In the genomic region with DNA sequence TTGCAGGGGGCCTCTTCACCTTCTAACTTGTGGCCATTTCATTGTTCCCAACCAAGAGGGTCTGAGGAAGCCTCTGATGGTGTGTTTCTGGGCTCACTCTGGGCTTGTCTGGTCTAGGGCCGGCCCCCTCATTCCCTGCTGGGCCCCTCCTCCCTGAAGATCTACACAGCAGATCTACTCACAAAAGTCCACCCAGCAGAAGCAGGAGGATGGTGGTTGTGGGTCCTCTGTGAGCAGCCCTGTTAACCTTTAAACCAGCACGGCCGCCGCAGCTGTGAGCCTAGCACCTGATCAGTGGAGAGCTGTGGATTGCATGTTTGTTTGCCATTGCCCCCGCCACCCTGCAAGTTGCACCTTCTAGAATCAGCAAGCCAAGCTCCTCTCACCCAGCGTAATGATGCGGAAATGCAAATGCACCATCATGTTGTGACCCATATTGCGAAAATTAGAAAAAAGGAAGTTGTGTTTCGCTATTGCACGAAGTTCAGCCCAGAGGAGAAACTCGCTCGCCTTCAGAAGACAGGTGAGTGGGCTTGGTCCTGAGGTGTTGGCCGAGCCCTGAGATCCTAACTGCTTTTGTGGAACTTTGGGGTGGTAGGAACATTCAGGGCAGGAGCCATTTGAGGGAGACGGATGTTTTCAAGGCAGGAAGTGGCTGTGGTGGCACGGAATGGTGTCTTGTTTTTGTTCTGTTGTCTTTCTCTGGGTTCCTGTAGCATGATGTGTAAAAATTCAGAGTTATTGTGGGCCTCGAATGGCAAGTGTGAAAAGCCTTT, we compare ENCODE assay signal across 8 cellular contexts. TPM values are rescaled to one million over a fixed set of nuclear protein-coding genes. Genes with fewer than 3 reads are reported as not detected.
DNase-seq lines count a peak whose midpoint lies in the region; ATAC-seq and TF ChIP-seq lines count a peak whose summit lies in the region.

No MANE protein-coding gene starts in this region.

- 89 to 92% methylated on average over 12 to 16 of the region's 16 CpGs for WGBS in endodermal cell (ENCODE audit: insufficient coverage in 1 of 2, insufficient read length in 1 of 2), 2 experiments
- WGBS in spleen, 5 donors, result 22 to 49% (median 24%) methylated on average over 16 of the region's 16 CpGs

- H3K36me3 Mint-ChIP-seq in activated CD4-positive, alpha-beta T cell treated with anti-CD3 and anti-CD28 coated beads for 36 hours (ENCODE audit: low read depth), result peaks cover 47% of the 10 kb centered on the region
- no peaks in the 10 kb centered on the region for H3K36me3 Mint-ChIP-seq in endodermal cell (ENCODE audit: low read depth)

- TF ChIP-seq POLR2A in spleen (IDR thresholded peaks at IDR 0.05), result peak in 2 of 3 donors; percentile 67 to 73

- peaks cover 10% of the 10 kb centered on the region for H3K9me3 Mint-ChIP-seq in activated CD4-positive, alpha-beta T cell treated with anti-CD3 and anti-CD28 coated beads for 36 hours (ENCODE audit: low read depth)
- H3K9me3 Mint-ChIP-seq in endodermal cell, result peaks cover 8% of the 10 kb centered on the region

- H3K4me3 ChIP-seq in endodermal cell (ENCODE audit: low read length) (no peak overlapping the region), spleen (peak overlapping the region; percentile 50 to 83 (median 63))

- peak overlapping the region; percentile 99 for H3K27ac Mint-ChIP-seq in activated CD4-positive, alpha-beta T cell treated with anti-CD3 and anti-CD28 coated beads for 36 hours
- H3K27ac Mint-ChIP-seq in endodermal cell, result peak overlapping the region; percentile 56

- TF ChIP-seq CTCF in endodermal cell (conservative IDR thresholded peaks at IDR 0.05) (no peak), spleen (IDR thresholded peaks at IDR 0.05 in 8 of 11, conservative IDR thresholded peaks at IDR 0.05 in 3 of 11) (no peak)

- intact Hi-C loops in activated CD4-positive, alpha-beta T cell treated with anti-CD3 and anti-CD28 coated beads for 36 hours (cut with DNase I, micrococcal nuclease), result loop anchor here (2.0 to 10.0 kb wide), 7 partner anchors 19 to 1211 kb away; partner anchors contain the start of genes FAM120A (in 1 of the 2), FAM120AOS (in 1 of the 2) and SUSD3 (in 1 of the 2)
- intact Hi-C loops in spleen (cut with DNase I; ENCODE audit: low total_unique reads), result no loop called here

- H3K9ac ChIP-seq in endodermal cell (ENCODE audit: extremely low read depth, low read length, poor library complexity, severe bottlenecking), result no peak overlapping the region

- POLR2A ChIA-PET in activated CD4-positive, alpha-beta T cell treated with anti-CD3 and anti-CD28 coated beads for 36 hours (lab: Charles Lee), result interaction anchor here (1.1 to 2.3 kb wide), 3 partner anchors 10 to 100 kb away, joined by 4 to 5 read pairs (median 5); no protein-coding TSS in a partner anchor

- no peaks in the 10 kb centered on the region for H3K4me1 ChIP-seq in endodermal cell (ENCODE audit: control insufficient read depth, insufficient read depth, low read length)
- H3K4me1 ChIP-seq in spleen, result peaks cover 13 to 78% (median 56%) of the 10 kb centered on the region in 6 donors

- no peaks in the 10 kb centered on the region for H3K27me3 Mint-ChIP-seq in activated CD4-positive, alpha-beta T cell treated with anti-CD3 and anti-CD28 coated beads for 36 hours
- no peaks in the 10 kb centered on the region for H3K27me3 Mint-ChIP-seq in endodermal cell (ENCODE audit: insufficient read depth)

- CTCF ChIA-PET in activated CD4-positive, alpha-beta T cell treated with anti-CD3 and anti-CD28 coated beads for 36 hours (lab: Charles Lee), result interaction anchor here (0.9 to 1.9 kb wide), 8 partner anchors 9 to 145 kb away, joined by 3 to 12 read pairs (median 4); partner anchors contain the start of gene FGD3

- H3K4me1 Mint-ChIP-seq in activated CD4-positive, alpha-beta T cell treated with anti-CD3 and anti-CD28 coated beads for 36 hours, result peaks cover 56% of the 10 kb centered on the region
- peaks cover 10% of the 10 kb centered on the region for H3K4me1 Mint-ChIP-seq in endodermal cell

- peak; percentile 42 for DNase-seq in stimulated activated CD4-positive, alpha-beta T cell treated with anti-CD3 and anti-CD28 coated beads, Interleukin-12 subunit alpha, Interleukin-12 subunit beta, amount 100 ng/mL, for 4 hours
- DNase-seq in stimulated activated CD4-positive, alpha-beta T cell treated with anti-CD3 and anti-CD28 coated beads, Interleukin-2, amount 100 ng/mL, for 48 hours, result no peak
- peak; percentile 83 for DNase-seq in activated CD4-positive, alpha-beta T cell treated with anti-CD3 and anti-CD28 coated beads for 36 hours
- DNase-seq in endodermal cell, result peak; percentile 53
- DNase-seq in spleen, result peak; percentile 94
- no peak for DNase-seq in DMS153 treated with DMSO at 0.1 percent for 48 hours (lab: John Stamatoyannopoulos, UW; ENCODE audit: unreplicated experiment)
- DNase-seq in cortex of kidney (lab: John Stamatoyannopoulos, UW), result no peak

- H3K36me3 ChIP-seq in endodermal cell (ENCODE audit: control insufficient read depth, insufficient read depth, low read length), result no peaks in the 10 kb centered on the region
- H3K36me3 ChIP-seq in spleen, result peaks cover 0 to 16% (median 0%) of the 10 kb centered on the region in 6 donors

- no peaks in the 10 kb centered on the region for H3K27me3 ChIP-seq in endodermal cell (ENCODE audit: control insufficient read depth, insufficient read depth, low read length, poor library complexity, severe bottlenecking)
- H3K27me3 ChIP-seq in spleen (replicated peaks in 1 of 7), result no peaks in the 10 kb centered on the region

- no peaks in the 10 kb centered on the region for H3K9me3 ChIP-seq in endodermal cell (ENCODE audit: control insufficient read depth, low read length)
- H3K9me3 ChIP-seq in spleen, result peaks cover 0 to 8% (median 6%) of the 10 kb centered on the region in 8 donors

- H3K4me3 Mint-ChIP-seq in activated CD4-positive, alpha-beta T cell treated with anti-CD3 and anti-CD28 coated beads for 36 hours, result peak overlapping the region; percentile 89
- no peak overlapping the region for H3K4me3 Mint-ChIP-seq in endodermal cell

- peak; percentile 56 for ATAC-seq in HG03469 (IDR thresholded peaks at IDR 0.05; ENCODE audit: unreplicated experiment)
- ATAC-seq in activated CD4-positive, alpha-beta T cell treated with anti-CD3 and anti-CD28 coated beads for 36 hours, result peak; percentile 59

- H3K27ac ChIP-seq in endodermal cell (ENCODE audit: low read depth, low read length) (no peak overlapping the region), spleen (peak overlapping the region; percentile 81 to 99 (median 96))

RNA-seq across cellular contexts. Expression of gene FGD3, which starts 16.7 kb away (rescaled TPM):
- 10 to 100 TPM; 41.8 to 66.7 TPM for total RNA-seq in activated CD4-positive, alpha-beta T cell treated with anti-CD3 and anti-CD28 coated beads for 36 hours
- 1 to 10 TPM; 1.4 to 1.9 TPM for total RNA-seq in endodermal cell
- polyA plus RNA-seq in endodermal cell (2013, experiment 1 of 2), result 0.96 TPM
- 0.62 TPM for polyA plus RNA-seq in endodermal cell (2013, experiment 2 of 2)
- total RNA-seq in spleen, result 10 to 100 TPM; 60.4 to 99.1 (median 72.6) TPM
- polyA plus RNA-seq in spleen, result 10 to 100 TPM; 30.7 to 54.5 (median 37.6) TPM

Comparison
In these comparisons a context has a peak if more than half of its experiments do, and no peak if none do; other contexts are left out.
1. DNase-seq: peak in stimulated activated CD4-positive, alpha-beta T cell treated with anti-CD3 and anti-CD28 coated beads, Interleukin-12 subunit alpha, Interleukin-12 subunit beta, amount 100 ng/mL, for 4 hours (single experiment), activated CD4-positive, alpha-beta T cell treated with anti-CD3 and anti-CD28 coated beads for 36 hours (single experiment), endodermal cell (single experiment) and spleen (single experiment); none in stimulated activated CD4-positive, alpha-beta T cell treated with anti-CD3 and anti-CD28 coated beads, Interleukin-2, amount 100 ng/mL, for 48 hours (0 of 2), DMS153 treated with DMSO at 0.1 percent for 48 hours (single experiment) and cortex of kidney (single experiment).
2. RNA of gene FGD3, which starts 16.7 kb away (total RNA-seq): 60.4 to 99.1 TPM in spleen and 41.8 to 66.7 TPM in activated CD4-positive, alpha-beta T cell treated with anti-CD3 and anti-CD28 coated beads for 36 hours; 1.4 to 1.9 TPM in endodermal cell; every median in the first group is over 10 times any median in the second.